In genomic region chr21:43885721-43886120, GRCh38 we compare ENCODE assay signal across 13 cellular contexts. TPM values are rescaled to one million over a fixed set of nuclear protein-coding genes. Genes with fewer than 3 reads are reported as not detected.
DNase-seq lines count a peak whose midpoint lies in the region; ATAC-seq and TF ChIP-seq lines count a peak whose summit lies in the region.
"Had no signal": no experiment of that assay in that cellular context is flagged by ENCODE, and none has a peak within 500 bp of the region (broad histone marks: within the 10 kb centered on the region; RNA-seq: fewer than 3 reads in every experiment).

No MANE protein-coding gene starts in this region.

- H3K4me1 Mint-ChIP-seq in naive thymus-derived CD4-positive, alpha-beta T cell, result peaks cover 31 to 74% (median 67%) of the 10 kb centered on the region in 7 donors

- intact Hi-C loops in left ventricle myocardium inferior (cut with micrococcal nuclease), result no loop called here
- intact Hi-C loops in left ventricle myocardium superior (cut with micrococcal nuclease), result no loop called here
- intact Hi-C loops in posterior vena cava (cut with DNase I), result no loop called here
- intact Hi-C loops in naive thymus-derived CD4-positive, alpha-beta T cell (cut with micrococcal nuclease), result no loop called here

- peak overlapping the region in 1 of 9 donors; percentile 75 for H3K27ac Mint-ChIP-seq in naive thymus-derived CD4-positive, alpha-beta T cell
- H3K27ac Mint-ChIP-seq: H9 had no signal

- peaks cover 0 to 14% (median 5%) of the 10 kb centered on the region in 5 donors for H3K36me3 Mint-ChIP-seq in naive thymus-derived CD4-positive, alpha-beta T cell

- H3K4me3 ChIP-seq in left ventricle myocardium inferior (no peak overlapping the region), tibial nerve (no peak overlapping the region)
- no peak overlapping the region for H3K4me3 ChIP-seq in naive thymus-derived CD4-positive, alpha-beta T cell (ENCODE audit: low read length)
- H3K4me3 ChIP-seq: BLaER1, GM12878 had no signal

- no peaks in the 10 kb centered on the region for H3K9me3 Mint-ChIP-seq in naive thymus-derived CD4-positive, alpha-beta T cell
- H3K9me3 Mint-ChIP-seq: H9 had no signal

- no peak for DNase-seq in left ventricle myocardium inferior
- no peak for DNase-seq in left ventricle myocardium superior
- DNase-seq in posterior vena cava (ENCODE audit: low spot score), result peak; percentile 73
- DNase-seq in tibial nerve (ENCODE audit: low spot score in 2 of 2), result no peak
- no peak for DNase-seq in NCI-H2081 treated with DMSO at 0.1 percent for 48 hours (lab: John Stamatoyannopoulos, UW)
- no peak for DNase-seq in naive thymus-derived CD4-positive, alpha-beta T cell
- DNase-seq: 8988T, AML-193, GOT3, H9 had no signal

- no peak for TF ChIP-seq EP300 in tibial nerve (IDR thresholded peaks at IDR 0.05)

- no peaks in the 10 kb centered on the region for H3K36me3 ChIP-seq in left ventricle myocardium inferior
- H3K36me3 ChIP-seq in tibial nerve, result peaks cover 0 to 4% (median 0%) of the 10 kb centered on the region in 3 donors
- H3K36me3 ChIP-seq in naive thymus-derived CD4-positive, alpha-beta T cell (ENCODE audit: control insufficient read depth in 2 of 3, insufficient read depth in 3 of 3, low read length in 3 of 3), result peaks cover 0 to 2% (median 0%) of the 10 kb centered on the region in 3 experiments

- H3K9me3 ChIP-seq in left ventricle myocardium inferior (replicated peaks) (no peaks in the 10 kb centered on the region), tibial nerve (no peaks in the 10 kb centered on the region)
- no peaks in the 10 kb centered on the region for H3K9me3 ChIP-seq in naive thymus-derived CD4-positive, alpha-beta T cell (ENCODE audit: control insufficient read depth in 2 of 3, low read length in 3 of 3)

- peak overlapping the region; percentile 59 for H3K27ac ChIP-seq in left ventricle myocardium inferior (replicated peaks)
- 0 out of 2 replicates have a peak overlapping the region, but pooled peaks have one; percentile 2 for H3K27ac ChIP-seq in VCaP
- peak overlapping the region in 3 of 4 donors; percentile 34 to 75 (median 53) for H3K27ac ChIP-seq in tibial nerve
- no peak overlapping the region for H3K27ac ChIP-seq in naive thymus-derived CD4-positive, alpha-beta T cell (ENCODE audit: low read depth, low read length)
- H3K27ac ChIP-seq: BLaER1 had no signal

- no peak for TF ChIP-seq POLR2A in tibial nerve (IDR thresholded peaks at IDR 0.05)

- H3K27me3 ChIP-seq in left ventricle myocardium inferior (ENCODE audit: low read depth) (no peaks in the 10 kb centered on the region), tibial nerve (no peaks in the 10 kb centered on the region)
- H3K27me3 ChIP-seq in naive thymus-derived CD4-positive, alpha-beta T cell (ENCODE audit: control insufficient read depth in 2 of 2, insufficient read depth in 2 of 2, low read length in 2 of 2), result no peaks in the 10 kb centered on the region
- H3K27me3 ChIP-seq: BLaER1 had no signal

- POLR2A ChIA-PET in naive thymus-derived CD4-positive, alpha-beta T cell (lab: Charles Lee), result interaction anchor here (0.5 to 1.8 kb wide), 2 partner anchors 11 to 21 kb away, joined by 3 to 4 read pairs; no protein-coding TSS in a partner anchor

- TF ChIP-seq CTCF in left ventricle myocardium inferior (IDR thresholded peaks at IDR 0.05; ENCODE audit: borderline replicate concordance) (no peak), VCaP (conservative IDR thresholded peaks at IDR 0.05) (no peak), tibial nerve (IDR thresholded peaks at IDR 0.05) (no peak)

- WGBS in tibial nerve, 2 donors, result 84 to 93% methylated on average over 14 of the region's 14 CpGs

- peaks cover 53% of the 10 kb centered on the region for H3K4me1 ChIP-seq in left ventricle myocardium inferior
- H3K4me1 ChIP-seq in tibial nerve, result peaks cover 0 to 41% (median 14%) of the 10 kb centered on the region in 4 donors
- peaks cover 0 to 6% of the 10 kb centered on the region in 2 donors for H3K4me1 ChIP-seq in naive thymus-derived CD4-positive, alpha-beta T cell (ENCODE audit: control insufficient read depth in 2 of 2, insufficient read depth in 2 of 2, low read length in 2 of 2)

- no peak for ATAC-seq in left ventricle myocardium superior
- ATAC-seq in naive thymus-derived CD4-positive, alpha-beta T cell, result no peak
- ATAC-seq: GM12878 had no signal

- no peak overlapping the region for H3K4me3 Mint-ChIP-seq in naive thymus-derived CD4-positive, alpha-beta T cell
- H3K4me3 Mint-ChIP-seq: H9 had no signal

- H3K27me3 Mint-ChIP-seq in naive thymus-derived CD4-positive, alpha-beta T cell, result no peaks in the 10 kb centered on the region

- CTCF ChIA-PET in naive thymus-derived CD4-positive, alpha-beta T cell (lab: Charles Lee), result no interaction called here

RNA-seq across cellular contexts. Expression of gene AGPAT3, which starts 20.7 kb away (rescaled TPM):
- total RNA-seq in left ventricle myocardium inferior (79.6 TPM), left ventricle myocardium superior (97.6 TPM), posterior vena cava (10 to 100 TPM; 35.3 to 43.2 TPM), tibial nerve (10 to 100 TPM; 29.9 to 45.6 (median 36.4) TPM)
- total RNA-seq in naive thymus-derived CD4-positive, alpha-beta T cell, result 100 to 1,000 TPM in 1 of 5 experiments, 10 to 100 TPM in 4; 58.4 to 121 (median 69.0) TPM
- polyA plus RNA-seq in naive thymus-derived CD4-positive, alpha-beta T cell, result 10 to 100 TPM; 11.4 to 16.1 TPM
